23 cellular contexts compared by ENCODE assay signal in genomic region chr3:101085752-101086151, GRCh38.
"Had no signal": no experiment of that assay in that cellular context is flagged by ENCODE, and none has a peak within 500 bp of the region (broad histone marks: within the 10 kb centered on the region; RNA-seq: fewer than 3 reads in every experiment).

No MANE protein-coding gene starts in this region.

- H3K27ac ChIP-seq: colonic mucosa, coronary artery, dorsolateral prefrontal cortex, epithelial cell of prostate, esophagus muscularis mucosa, esophagus squamous epithelium, foreskin keratinocyte, gastrocnemius medialis, gastroesophageal sphincter had no signal

- H3K4me1 ChIP-seq: colonic mucosa, foreskin keratinocyte, gastrocnemius medialis had no signal

- H3K36me3 ChIP-seq: colonic mucosa, esophagus muscularis mucosa, esophagus squamous epithelium, gastrocnemius medialis, gastroesophageal sphincter, heart left ventricle had no signal

- H3K9me3 ChIP-seq: colonic mucosa, esophagus muscularis mucosa, esophagus squamous epithelium, gastrocnemius medialis, gastroesophageal sphincter, heart left ventricle had no signal

- H3K4me3 ChIP-seq: colonic mucosa, coronary artery, dorsolateral prefrontal cortex, esophagus muscularis mucosa, esophagus squamous epithelium, gastrocnemius medialis, gastroesophageal sphincter, heart left ventricle had no signal

- H3K27me3 ChIP-seq: colonic mucosa, dorsolateral prefrontal cortex, esophagus muscularis mucosa, esophagus squamous epithelium, foreskin keratinocyte, gastrocnemius medialis, gastroesophageal sphincter, heart left ventricle had no signal

- ATAC-seq: effector memory CD8-positive, alpha-beta T cell; esophagus mucosa; foreskin keratinocyte; gastrocnemius medialis; gastroesophageal sphincter had no signal

- DNase-seq: colonic mucosa; cortex of kidney; dermis blood vessel endothelial cell; dorsolateral prefrontal cortex; effector CD4-positive, alpha-beta T cell; effector CD8-positive, alpha-beta T cell; effector memory CD4-positive, alpha-beta T cell; effector memory CD8-positive, alpha-beta T cell; endodermal cell; erythroblast; esophagus squamous epithelium; foreskin fibroblast; foreskin keratinocyte; foreskin melanocyte; gastrocnemius medialis; glutamatergic neuron; head of caudate nucleus; heart left ventricle had no signal
